Comparison of ENCODE assay signal across 1 cellular context in genomic region chr2:26487192-26487591, GRCh38.
TF ChIP-seq lines count a peak whose summit lies in the region.

No MANE protein-coding gene starts in this region.

TF ChIP-seq in HEK293, 187 proteins besides CTCF, POLR2A, EP300 and RAD21 (continued from another document):
- TF ChIP-seq ZBTB6 (tag by site-specific recombination; IDR thresholded peaks at IDR 0.05) (no peak), ZNF658 (tag by site-specific recombination; IDR thresholded peaks at IDR 0.05) (no peak)
